Comparison of ENCODE assay signal across 21 cellular contexts in the genomic region with DNA sequence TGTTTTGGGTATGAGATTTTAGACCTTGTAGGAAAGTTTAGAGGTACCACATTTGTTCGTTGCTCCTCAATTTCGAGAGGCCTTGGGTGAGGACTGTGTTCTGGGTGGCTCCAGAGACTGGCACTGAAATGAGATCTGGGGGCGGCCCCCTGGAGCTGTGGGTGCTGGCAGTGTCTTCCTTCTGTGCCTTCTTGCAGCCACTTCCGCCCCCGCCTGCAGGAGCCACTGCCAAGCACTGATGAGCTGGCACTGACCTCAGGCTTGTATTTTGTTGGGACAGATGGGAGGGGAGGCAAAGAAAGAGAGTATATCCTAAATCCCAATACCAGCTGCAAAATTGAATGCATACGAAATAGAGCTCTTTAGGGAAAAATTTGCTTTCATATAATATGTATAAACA.
A peak's percentile ranks its signal among the peaks of the same experiment; 100 is the strongest.
DNase-seq lines count a peak whose midpoint lies in the region; ATAC-seq and TF ChIP-seq lines count a peak whose summit lies in the region.
"Had no signal": no experiment of that assay in that cellular context is flagged by ENCODE, and none has a peak within 500 bp of the region (broad histone marks: within the 10 kb centered on the region; RNA-seq: fewer than 3 reads in every experiment).

No MANE protein-coding gene starts in this region.

- H4K20me1 ChIP-seq in mammary epithelial cell (ENCODE audit: insufficient read depth, low read length) (no peaks in the 10 kb centered on the region), osteoblast (ENCODE audit: insufficient read depth, low read length) (no peaks in the 10 kb centered on the region)

- BruUV-seq in mammary epithelial cell (replicated peaks; lab: Mats Ljungman, UMichigan): no TSS peak

- no peak overlapping the region for H3K27ac ChIP-seq in mammary epithelial cell (ENCODE audit: insufficient read depth, low read depth, low read length)
- peak overlapping the region; percentile 14 for H3K27ac ChIP-seq in osteoblast (ENCODE audit: low read depth, low read length)
- H3K27ac ChIP-seq: cardiac muscle cell, vagina had no signal

- H3K79me2 ChIP-seq in mammary epithelial cell (ENCODE audit: insufficient read depth, low read length) (no peaks in the 10 kb centered on the region), osteoblast (ENCODE audit: insufficient read depth, low read length) (peaks cover 51% of the 10 kb centered on the region)

- TF ChIP-seq CTCF in mammary epithelial cell (conservative IDR thresholded peaks at IDR 0.05 in 1 of 2, IDR thresholded peaks at IDR 0.05 in 1 of 2; ENCODE audit: extremely low read depth in 1 of 2, insufficient read depth in 1 of 2, low read depth in 1 of 2, low read length in 2 of 2): no peak
- no peak for TF ChIP-seq CTCF in osteoblast (IDR thresholded peaks at IDR 0.05; ENCODE audit: extremely low read depth, low read depth, low read length)
- TF ChIP-seq CTCF in GM13976 (IDR thresholded peaks at IDR 0.05; ENCODE audit: borderline replicate concordance, control extremely low read depth, extremely low read depth, insufficient read depth, missing control alignments): no peak

- H3K4me3 Mint-ChIP-seq in activated CD8-positive, alpha-beta T cell treated with anti-CD3 and anti-CD28 coated beads, Interleukin-2, amount 10 ng/mL, durations not matched to agents 7 days and 5 days: no peak overlapping the region
- H3K4me3 Mint-ChIP-seq: activated naive CD8-positive, alpha-beta T cell; CD8-positive, alpha-beta T cell; IgD-negative memory B cell; stimulated activated naive CD8-positive, alpha-beta T cell treated with anti-CD3 and anti-CD28 coated beads, Interleukin-15, Interleukin-2, amounts not matched to agents 100 ng/mL and 50 ng/mL, for 24 hours had no signal

- H3K4me3 ChIP-seq in mammary epithelial cell (replicated peaks in 1 of 3; ENCODE audit: insufficient read depth in 1 of 3, low read depth in 2 of 3, low read length in 3 of 3) (no peak overlapping the region), osteoblast (ENCODE audit: insufficient read depth, low read length) (no peak overlapping the region)
- H3K4me3 ChIP-seq: cardiac muscle cell, vagina had no signal

- H3K9me3 Mint-ChIP-seq in activated CD8-positive, alpha-beta T cell treated with anti-CD3 and anti-CD28 coated beads, Interleukin-2, amount 10 ng/mL, durations not matched to agents 7 days and 5 days (ENCODE audit: insufficient read depth): no peaks in the 10 kb centered on the region
- H3K9me3 Mint-ChIP-seq: CD8-positive, alpha-beta T cell; IgD-negative memory B cell; stimulated activated naive CD8-positive, alpha-beta T cell treated with anti-CD3 and anti-CD28 coated beads, Interleukin-15, Interleukin-2, amounts not matched to agents 100 ng/mL and 50 ng/mL, for 24 hours had no signal

- intact Hi-C loops in mammary epithelial cell (cut with micrococcal nuclease): no loop called here

- peaks cover 36% of the 10 kb centered on the region for H3K4me1 ChIP-seq in mammary epithelial cell (ENCODE audit: insufficient read depth, low read length)
- peaks cover 57% of the 10 kb centered on the region for H3K4me1 ChIP-seq in osteoblast (ENCODE audit: insufficient read depth, low read length)
- H3K4me1 ChIP-seq: vagina had no signal

- H3K4me2 ChIP-seq in mammary epithelial cell (ENCODE audit: insufficient read depth, low read depth, low read length) (peak overlapping the region; percentile 28), osteoblast (ENCODE audit: insufficient read depth, low read length) (peak overlapping the region; percentile 52)

- H3K9me3 ChIP-seq in mammary epithelial cell (replicated peaks; ENCODE audit: insufficient read depth, low read length): peaks cover 3% of the 10 kb centered on the region
- no peaks in the 10 kb centered on the region for H3K9me3 ChIP-seq in osteoblast (ENCODE audit: low read depth, low read length)
- H3K9me3 ChIP-seq: vagina had no signal

- DNase-seq in DMS 273 treated with DMSO at 0.1 percent for 48 hours (lab: John Stamatoyannopoulos, UW): peak; percentile 28
- DNase-seq in M059J (ENCODE audit: low read depth): peak; percentile 76
- DNase-seq in mammary epithelial cell: peak; percentile 56
- DNase-seq in osteoblast (ENCODE audit: insufficient read length, low spot score, missing footprints): no peak
- DNase-seq in GM13976 (ENCODE audit: low spot score): no peak
- no peak for DNase-seq in activated CD8-positive, alpha-beta T cell treated with anti-CD3 and anti-CD28 coated beads, Interleukin-2, amount 10 ng/mL, durations not matched to agents 7 days and 5 days
- DNase-seq in activated CD4-positive, alpha-beta T cell treated with anti-CD3 and anti-CD28 coated beads for 1 hour: no peak
- DNase-seq: activated CD4-positive, alpha-beta T cell treated with anti-CD3 and anti-CD28 coated beads, Interleukin-2, amount 50 U/mL, for 48 hours; activated T-cell treated with anti-CD3 and anti-CD28 coated beads, Interleukin-2, amount 50 U/mL, for 1 hour; CD8-positive, alpha-beta T cell; kidney glomerular epithelial cell; mesenchymal stem cell; NCI-H2081 treated with DMSO at 0.1 percent for 48 hours; retina; RPMI8226 had no signal

- no peak for ATAC-seq in activated CD8-positive, alpha-beta T cell treated with anti-CD3 and anti-CD28 coated beads, Interleukin-2, amount 10 ng/mL, durations not matched to agents 7 days and 5 days
- ATAC-seq in GM18867 (IDR thresholded peaks at IDR 0.05; ENCODE audit: unreplicated experiment): no peak
- ATAC-seq: CD8-positive, alpha-beta T cell had no signal

- peaks cover 6% of the 10 kb centered on the region for H3K27me3 Mint-ChIP-seq in activated CD8-positive, alpha-beta T cell treated with anti-CD3 and anti-CD28 coated beads, Interleukin-2, amount 10 ng/mL, durations not matched to agents 7 days and 5 days (ENCODE audit: low read depth)

- H3K27me3 ChIP-seq in mammary epithelial cell (ENCODE audit: insufficient read depth, low read length) (no peaks in the 10 kb centered on the region), osteoblast (ENCODE audit: insufficient read depth, low read length) (no peaks in the 10 kb centered on the region)
- H3K27me3 ChIP-seq: cardiac muscle cell, vagina had no signal

- H3K36me3 ChIP-seq in mammary epithelial cell (ENCODE audit: insufficient read depth, low read length) (no peaks in the 10 kb centered on the region), osteoblast (ENCODE audit: insufficient read depth, low read length) (no peaks in the 10 kb centered on the region)
- H3K36me3 ChIP-seq: vagina had no signal

- WGBS in mammary epithelial cell (ENCODE audit: low coverage, missing lambda C conversion rate): 16% methylated on average over 6 of the region's 6 CpGs

- dilution Hi-C loops in mammary epithelial cell (cut with HindIII; ENCODE audit: low sequenced_read_pairs): no loop called here

- in situ Hi-C loops in mammary epithelial cell (cut with MboI; ENCODE audit: low sequenced_read_pairs in 2 of 2) (no loop called here), GM13976 (cut with MboI; ENCODE audit: low sequenced_read_pairs, unreplicated experiment) (no loop called here)

- CTCF ChIA-PET in mammary epithelial cell (lab: Charles Lee; ENCODE audit: low non-redundant PET): no interaction called here
- CTCF ChIA-PET in activated CD8-positive, alpha-beta T cell treated with anti-CD3 and anti-CD28 coated beads, Interleukin-2, amount 10 ng/mL, durations not matched to agents 7 days and 5 days (lab: Charles Lee): interaction anchor here (0.8 kb wide), 1 partner anchor 217 kb away, joined by 3 read pairs; no protein-coding TSS in a partner anchor

- no peak overlapping the region for H3K27ac Mint-ChIP-seq in activated CD8-positive, alpha-beta T cell treated with anti-CD3 and anti-CD28 coated beads, Interleukin-2, amount 10 ng/mL, durations not matched to agents 7 days and 5 days
- H3K27ac Mint-ChIP-seq: activated naive CD8-positive, alpha-beta T cell; CD8-positive, alpha-beta T cell; IgD-negative memory B cell; stimulated activated naive CD8-positive, alpha-beta T cell treated with anti-CD3 and anti-CD28 coated beads, Interleukin-15, Interleukin-2, amounts not matched to agents 100 ng/mL and 50 ng/mL, for 24 hours had no signal

- H2AFZ ChIP-seq in mammary epithelial cell (ENCODE audit: low read depth, low read length) (no peak overlapping the region), osteoblast (ENCODE audit: low read length) (no peak overlapping the region)

- H3K4me1 Mint-ChIP-seq in activated CD8-positive, alpha-beta T cell treated with anti-CD3 and anti-CD28 coated beads, Interleukin-2, amount 10 ng/mL, durations not matched to agents 7 days and 5 days (ENCODE audit: low read depth): no peaks in the 10 kb centered on the region
- H3K4me1 Mint-ChIP-seq: IgD-negative memory B cell had no signal

- no peak overlapping the region for H3K9ac ChIP-seq in mammary epithelial cell (ENCODE audit: insufficient read depth, low read length)

- POLR2A ChIA-PET in activated CD8-positive, alpha-beta T cell treated with anti-CD3 and anti-CD28 coated beads, Interleukin-2, amount 10 ng/mL, durations not matched to agents 7 days and 5 days (lab: Charles Lee): no interaction called here

- no peaks in the 10 kb centered on the region for H3K36me3 Mint-ChIP-seq in activated CD8-positive, alpha-beta T cell treated with anti-CD3 and anti-CD28 coated beads, Interleukin-2, amount 10 ng/mL, durations not matched to agents 7 days and 5 days (ENCODE audit: low read depth)
- H3K36me3 Mint-ChIP-seq: activated naive CD8-positive, alpha-beta T cell; CD8-positive, alpha-beta T cell; IgD-negative memory B cell had no signal

Comparison
In these comparisons a context has a peak if more than half of its experiments do, and no peak if none do; other contexts are left out.
1. DNase-seq: peak in DMS 273 treated with DMSO at 0.1 percent for 48 hours (single experiment), M059J (single experiment) and mammary epithelial cell (single experiment); none in osteoblast (single experiment), GM13976 (single experiment), activated CD8-positive, alpha-beta T cell treated with anti-CD3 and anti-CD28 coated beads, Interleukin-2, amount 10 ng/mL, durations not matched to agents 7 days and 5 days (single experiment) and activated CD4-positive, alpha-beta T cell treated with anti-CD3 and anti-CD28 coated beads for 1 hour (single experiment).